ENCODE assay signal across 14 cellular contexts in the genomic region with DNA sequence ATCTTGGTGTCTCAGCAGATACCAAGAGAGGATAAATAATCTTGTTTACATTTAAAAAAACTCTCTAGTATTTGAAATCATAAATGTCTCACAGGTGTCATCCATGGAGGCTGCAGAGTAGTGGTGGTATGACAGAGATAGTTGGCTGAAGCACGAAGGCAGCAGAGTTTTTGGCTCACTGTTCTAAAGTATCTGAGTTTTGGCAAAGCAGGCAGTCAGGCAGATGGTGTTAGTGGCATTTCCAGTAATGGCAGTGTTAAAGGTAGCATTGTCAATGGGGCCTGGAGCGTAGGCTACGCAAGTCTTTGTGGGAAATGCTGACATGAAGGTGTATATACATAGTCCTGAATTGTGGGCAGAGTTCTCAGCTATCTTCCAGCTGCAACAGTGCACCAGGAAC.
DNase-seq lines count a peak whose midpoint lies in the region; ATAC-seq, FAIRE-seq and TF ChIP-seq lines count a peak whose summit lies in the region.
"Had no signal": no experiment of that assay in that cellular context is flagged by ENCODE, and none has a peak within 500 bp of the region (broad histone marks: within the 10 kb centered on the region; RNA-seq: fewer than 3 reads in every experiment).

No MANE protein-coding gene starts in this region.

- H3K27ac ChIP-seq in A673 (ENCODE audit: low read depth, low read length, poor library complexity, severe bottlenecking), result no peak overlapping the region
- H3K27ac ChIP-seq: C4-2B had no signal

- CTCF ChIA-PET in A673 (lab: Charles Lee), result no interaction called here

- ATAC-seq in GM21825 (IDR thresholded peaks at IDR 0.05; ENCODE audit: unreplicated experiment), result no peak

- BruUV-seq in A673 (replicated peaks; lab: Mats Ljungman, UMichigan), result TSS peak; percentile 13

- no peaks in the 10 kb centered on the region for H3K9me3 ChIP-seq in A673 (ENCODE audit: low read depth, low read length, poor library complexity, severe bottlenecking)
- H3K9me3 ChIP-seq: BE2C had no signal

- H3K4me1 ChIP-seq in A673 (ENCODE audit: insufficient read depth, low read length, poor library complexity, severe bottlenecking), result peaks cover 4% of the 10 kb centered on the region
- H3K4me1 ChIP-seq: BE2C had no signal

- H3K4me3 ChIP-seq in A673 (ENCODE audit: low read depth, low read length, poor library complexity, severe bottlenecking), result no peak overlapping the region

- intact Hi-C loops in A673 (cut with micrococcal nuclease; ENCODE audit: unreplicated experiment), result no loop called here

- POLR2A ChIA-PET in A673 (lab: Charles Lee; ENCODE audit: low non-redundant PET), result no interaction called here

- peak; percentile 41 for FAIRE-seq in GM12891 (lab: Jason Lieb, UNC)

- TF ChIP-seq CTCF in A673 (conservative IDR thresholded peaks at IDR 0.05; ENCODE audit: low read depth, low read length), result no peak

- no peaks in the 10 kb centered on the region for H3K27me3 ChIP-seq in A673 (replicated peaks; ENCODE audit: insufficient read depth, low read depth, low read length, poor library complexity)
- H3K27me3 ChIP-seq: BE2C had no signal

- DNase-seq in A673 (ENCODE audit: low spot score) (no peak), GM12891 (ENCODE audit: insufficient read length, low spot score) (no peak), NCI-H1694 treated with DMSO at 0.1 percent for 48 hours (lab: John Stamatoyannopoulos, UW) (peak; percentile 29), cerebellum (ENCODE audit: low spot score) (peak; percentile 81), NCI-H146 treated with DMSO at 0.1 percent for 48 hours (lab: John Stamatoyannopoulos, UW; ENCODE audit: unreplicated experiment) (no peak), ecto neural progenitor cell (ENCODE audit: low spot score) (no peak)
- DNase-seq: BE2C; CD4-positive, alpha-beta memory T cell; DND-41; GF-D8; HCEC 1CT; KBM-7 had no signal

- TF ChIP-seq POLR2A in GM12891 (IDR thresholded peaks at IDR 0.05; ENCODE audit: low read depth, low read length), result no peak

- H3K36me3 ChIP-seq in A673 (ENCODE audit: insufficient read depth, low read length, poor library complexity, severe bottlenecking), result peaks cover 11% of the 10 kb centered on the region
- H3K36me3 ChIP-seq: BE2C had no signal

TF ChIP-seq in GM12891, 5 proteins besides CTCF, POLR2A, EP300 and RAD21:
- TF ChIP-seq SPI1 (IDR thresholded peaks at IDR 0.05; ENCODE audit: low read depth, low read length) (no peak), POLR2AphosphoS5 (IDR thresholded peaks at IDR 0.05; ENCODE audit: low read depth, low read length) (no peak), TAF1 (IDR thresholded peaks at IDR 0.05; ENCODE audit: low read depth, low read length) (no peak), PAX5 (IDR thresholded peaks at IDR 0.05; ENCODE audit: insufficient read depth, low read length, severe bottlenecking) (no peak), POU2F2 (IDR thresholded peaks at IDR 0.05; ENCODE audit: low read depth, low read length) (no peak)

Comparison
In these comparisons a context has a peak if more than half of its experiments do, and no peak if none do; other contexts are left out.
1. DNase-seq: peak in NCI-H1694 treated with DMSO at 0.1 percent for 48 hours (single experiment) and cerebellum (single experiment); none in A673 (single experiment), GM12891 (single experiment), NCI-H146 treated with DMSO at 0.1 percent for 48 hours (single experiment) and ecto neural progenitor cell (single experiment).